Comparison of ENCODE assay signal across 8 cellular contexts in the genomic region with DNA sequence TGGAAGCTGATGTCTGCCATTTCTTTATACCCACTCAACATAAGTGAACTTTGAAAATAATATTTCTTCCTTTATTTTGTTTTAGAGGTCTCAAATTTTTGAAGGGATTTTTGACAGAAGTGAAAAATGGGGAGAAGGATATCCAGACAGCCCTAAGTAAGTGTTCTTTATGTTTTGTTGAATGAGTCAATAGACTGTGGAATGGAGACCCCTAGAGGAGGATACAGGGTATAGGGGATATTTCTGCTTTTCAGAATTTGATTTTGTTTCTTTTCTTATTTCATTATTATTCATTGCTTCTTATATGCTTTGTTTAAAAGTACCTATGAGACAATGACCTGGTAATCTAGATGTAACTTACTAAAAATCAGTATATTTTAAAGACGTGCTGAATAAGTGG. TPM values are rescaled to one million over a fixed set of nuclear protein-coding genes. Genes with fewer than 3 reads are reported as not detected.
DNase-seq lines count a peak whose midpoint lies in the region; ATAC-seq, FAIRE-seq and TF ChIP-seq lines count a peak whose summit lies in the region.

No MANE protein-coding gene starts in this region.

- no peak overlapping the region for H3K4me3 Mint-ChIP-seq in naive thymus-derived CD4-positive, alpha-beta T cell
- H3K4me3 Mint-ChIP-seq in activated T-helper 2 cell treated with anti-CD3 and anti-CD28 coated beads, Interferon-gamma antibody, Interleukin-2, Interleukin-4, amounts not matched to agents 10 μg/mL and 5 μg/mL and 100 μg/mL, durations not matched to agents 14 hours and 24 hours and 36 hours (ENCODE audit: low read depth): no peak overlapping the region
- H3K4me3 Mint-ChIP-seq in activated naive CD8-positive, alpha-beta T cell treated with anti-CD3 and anti-CD28 coated beads for 36 hours: no peak overlapping the region

- intact Hi-C loops in endothelial cell of umbilical vein (cut with micrococcal nuclease): loop anchor here (1.0 to 10.0 kb wide), 7 partner anchors 35 to 502 kb away; a partner anchor contains a TSS
- intact Hi-C loops in naive thymus-derived CD4-positive, alpha-beta T cell (cut with micrococcal nuclease): loop anchor here (1.0 to 10.0 kb wide), 12 partner anchors 33 to 1138 kb away; a partner anchor contains a TSS
- intact Hi-C loops in activated T-helper 2 cell treated with anti-CD3 and anti-CD28 coated beads, Interferon-gamma antibody, Interleukin-2, Interleukin-4, amounts not matched to agents 10 μg/mL and 5 μg/mL and 100 μg/mL, durations not matched to agents 14 hours and 24 hours and 36 hours (cut with micrococcal nuclease): loop anchor here (1.0 kb wide), 1 partner anchor 33 kb away; no protein-coding TSS in a partner anchor

- no peaks in the 10 kb centered on the region for H3K27me3 ChIP-seq in Peyer's patch
- H3K27me3 ChIP-seq in endothelial cell of umbilical vein (ENCODE audit: control insufficient read depth in 2 of 2, insufficient read depth in 2 of 2, low read length in 2 of 2): no peaks in the 10 kb centered on the region
- no peaks in the 10 kb centered on the region for H3K27me3 ChIP-seq in naive thymus-derived CD4-positive, alpha-beta T cell (ENCODE audit: control insufficient read depth in 2 of 2, insufficient read depth in 2 of 2, low read length in 2 of 2)

- H3K9me1 ChIP-seq in endothelial cell of umbilical vein (replicated peaks; ENCODE audit: control insufficient read depth, extremely low read depth, insufficient read depth, low read length): no peaks in the 10 kb centered on the region

- BruUV-seq in endothelial cell of umbilical vein (replicated peaks; lab: Mats Ljungman, UMichigan): no TSS peak

- ATAC-seq in HG03378 (IDR thresholded peaks at IDR 0.05; ENCODE audit: unreplicated experiment): peak; percentile 75
- peak; percentile 76 for ATAC-seq in naive thymus-derived CD4-positive, alpha-beta T cell

- H2AFZ ChIP-seq in endothelial cell of umbilical vein (ENCODE audit: low read depth, low read length): no peak overlapping the region

- H3K36me3 ChIP-seq in Peyer's patch: peaks cover 0 to 23% (median 0%) of the 10 kb centered on the region in 3 donors
- H3K36me3 ChIP-seq in endothelial cell of umbilical vein (ENCODE audit: control insufficient read depth in 2 of 2, extremely low read depth in 1 of 2, insufficient read depth in 2 of 2, low read length in 2 of 2): peaks cover 3 to 10% of the 10 kb centered on the region in 2 experiments
- H3K36me3 ChIP-seq in naive thymus-derived CD4-positive, alpha-beta T cell (ENCODE audit: control insufficient read depth in 2 of 3, insufficient read depth in 3 of 3, low read length in 3 of 3): no peaks in the 10 kb centered on the region

- peaks cover 0 to 1% (median 0%) of the 10 kb centered on the region in 11 donors for H3K9me3 Mint-ChIP-seq in naive thymus-derived CD4-positive, alpha-beta T cell
- no peaks in the 10 kb centered on the region for H3K9me3 Mint-ChIP-seq in activated T-helper 2 cell treated with anti-CD3 and anti-CD28 coated beads, Interferon-gamma antibody, Interleukin-2, Interleukin-4, amounts not matched to agents 10 μg/mL and 5 μg/mL and 100 μg/mL, durations not matched to agents 14 hours and 24 hours and 36 hours
- H3K9me3 Mint-ChIP-seq in activated naive CD8-positive, alpha-beta T cell treated with anti-CD3 and anti-CD28 coated beads for 36 hours: peaks cover 2% of the 10 kb centered on the region

- TF ChIP-seq POLR2A in Peyer's patch (IDR thresholded peaks at IDR 0.05): no peak
- no peak for TF ChIP-seq POLR2A in endothelial cell of umbilical vein (IDR thresholded peaks at IDR 0.05; ENCODE audit: low read depth, low read length)

- H3K9ac ChIP-seq in endothelial cell of umbilical vein (replicated peaks; ENCODE audit: extremely low read depth, insufficient read depth, low read length): no peak overlapping the region

- H3K4me1 ChIP-seq in Peyer's patch (no peaks in the 10 kb centered on the region), endothelial cell of umbilical vein (ENCODE audit: control insufficient read depth, extremely low read depth, insufficient read depth, low read length) (no peaks in the 10 kb centered on the region)
- no peaks in the 10 kb centered on the region for H3K4me1 ChIP-seq in naive thymus-derived CD4-positive, alpha-beta T cell (ENCODE audit: control insufficient read depth in 2 of 2, insufficient read depth in 2 of 2, low read length in 2 of 2)

- peak; percentile 24 to 34 for DNase-seq in NCI-H524 (lab: John Stamatoyannopoulos, UW)
- no peak for DNase-seq in NCI-H524 treated with DMSO at 0.1 percent for 48 hours (lab: John Stamatoyannopoulos, UW)
- DNase-seq in Peyer's patch: no peak
- DNase-seq in endothelial cell of umbilical vein (ENCODE audit: low read depth, low spot score): peak; percentile 42
- peak in 5 of 9 donors; percentile 17 to 36 (median 19) for DNase-seq in naive thymus-derived CD4-positive, alpha-beta T cell
- DNase-seq in activated T-helper 2 cell treated with anti-CD3 and anti-CD28 coated beads, Interferon-gamma antibody, Interleukin-2, Interleukin-4, amounts not matched to agents 10 μg/mL and 5 μg/mL and 100 μg/mL, durations not matched to agents 14 hours and 24 hours and 36 hours (ENCODE audit: low spot score): no peak
- DNase-seq in activated naive CD8-positive, alpha-beta T cell treated with anti-CD3 and anti-CD28 coated beads for 36 hours: no peak

- H4K20me1 ChIP-seq in endothelial cell of umbilical vein (replicated peaks; ENCODE audit: control insufficient read depth, extremely low read depth, insufficient read depth, low read length): no peaks in the 10 kb centered on the region

- H3K4me3 ChIP-seq in Peyer's patch (no peak overlapping the region), endothelial cell of umbilical vein (replicated peaks in 1 of 3; ENCODE audit: insufficient read depth in 1 of 3, low read depth in 1 of 3, low read length in 3 of 3) (no peak overlapping the region)
- H3K4me3 ChIP-seq in naive thymus-derived CD4-positive, alpha-beta T cell (ENCODE audit: low read length): no peak overlapping the region

- H3K36me3 Mint-ChIP-seq in naive thymus-derived CD4-positive, alpha-beta T cell: peaks cover 5 to 41% (median 8%) of the 10 kb centered on the region in 5 donors
- peaks cover 19% of the 10 kb centered on the region for H3K36me3 Mint-ChIP-seq in activated T-helper 2 cell treated with anti-CD3 and anti-CD28 coated beads, Interferon-gamma antibody, Interleukin-2, Interleukin-4, amounts not matched to agents 10 μg/mL and 5 μg/mL and 100 μg/mL, durations not matched to agents 14 hours and 24 hours and 36 hours (ENCODE audit: low read depth)
- peaks cover 3% of the 10 kb centered on the region for H3K36me3 Mint-ChIP-seq in activated naive CD8-positive, alpha-beta T cell treated with anti-CD3 and anti-CD28 coated beads for 36 hours

- POLR2A ChIA-PET in endothelial cell of umbilical vein (lab: Charles Lee): no interaction called here
- POLR2A ChIA-PET in naive thymus-derived CD4-positive, alpha-beta T cell (lab: Charles Lee): interaction anchor here (2.4 kb wide), 1 partner anchor 34 kb away, joined by 10 read pairs; a partner anchor contains a TSS

- H3K27ac Mint-ChIP-seq in naive thymus-derived CD4-positive, alpha-beta T cell: no peak overlapping the region
- no peak overlapping the region for H3K27ac Mint-ChIP-seq in activated T-helper 2 cell treated with anti-CD3 and anti-CD28 coated beads, Interferon-gamma antibody, Interleukin-2, Interleukin-4, amounts not matched to agents 10 μg/mL and 5 μg/mL and 100 μg/mL, durations not matched to agents 14 hours and 24 hours and 36 hours
- no peak overlapping the region for H3K27ac Mint-ChIP-seq in activated naive CD8-positive, alpha-beta T cell treated with anti-CD3 and anti-CD28 coated beads for 36 hours

- no peak for FAIRE-seq in endothelial cell of umbilical vein (lab: Jason Lieb, UNC)

- dilution Hi-C loops in endothelial cell of umbilical vein (cut with MboI; ENCODE audit: extremely low pct_ligation_motif_present, low sequenced_read_pairs): no loop called here

- TF ChIP-seq CTCF in Peyer's patch (IDR thresholded peaks at IDR 0.05) (peak in 5 of 6 experiments; percentile 48 to 64 (median 51)), endothelial cell of umbilical vein (IDR thresholded peaks at IDR 0.05; ENCODE audit: extremely low read depth in 1 of 2, insufficient read depth in 1 of 2, low read depth in 1 of 2, low read length in 2 of 2) (peak; percentile 39 to 50)

- H3K27me3 Mint-ChIP-seq in naive thymus-derived CD4-positive, alpha-beta T cell: no peaks in the 10 kb centered on the region
- H3K27me3 Mint-ChIP-seq in activated T-helper 2 cell treated with anti-CD3 and anti-CD28 coated beads, Interferon-gamma antibody, Interleukin-2, Interleukin-4, amounts not matched to agents 10 μg/mL and 5 μg/mL and 100 μg/mL, durations not matched to agents 14 hours and 24 hours and 36 hours (ENCODE audit: low read depth): no peaks in the 10 kb centered on the region
- H3K27me3 Mint-ChIP-seq in activated naive CD8-positive, alpha-beta T cell treated with anti-CD3 and anti-CD28 coated beads for 36 hours: no peaks in the 10 kb centered on the region

- H3K9me3 ChIP-seq in Peyer's patch (no peaks in the 10 kb centered on the region), endothelial cell of umbilical vein (replicated peaks; ENCODE audit: control insufficient read depth, insufficient read depth, low read length) (no peaks in the 10 kb centered on the region)
- H3K9me3 ChIP-seq in naive thymus-derived CD4-positive, alpha-beta T cell (ENCODE audit: control insufficient read depth in 2 of 3, low read length in 3 of 3): no peaks in the 10 kb centered on the region

- no peak overlapping the region for H3K4me2 ChIP-seq in endothelial cell of umbilical vein (ENCODE audit: insufficient read depth, low read length)

- peaks cover 0 to 12% (median 6%) of the 10 kb centered on the region in 7 donors for H3K4me1 Mint-ChIP-seq in naive thymus-derived CD4-positive, alpha-beta T cell
- H3K4me1 Mint-ChIP-seq in activated T-helper 2 cell treated with anti-CD3 and anti-CD28 coated beads, Interferon-gamma antibody, Interleukin-2, Interleukin-4, amounts not matched to agents 10 μg/mL and 5 μg/mL and 100 μg/mL, durations not matched to agents 14 hours and 24 hours and 36 hours (ENCODE audit: low read depth): peaks cover 2% of the 10 kb centered on the region
- peaks cover 4% of the 10 kb centered on the region for H3K4me1 Mint-ChIP-seq in activated naive CD8-positive, alpha-beta T cell treated with anti-CD3 and anti-CD28 coated beads for 36 hours

- no peaks in the 10 kb centered on the region for H3K79me2 ChIP-seq in endothelial cell of umbilical vein (ENCODE audit: control insufficient read depth, insufficient read depth, low read length)

- CTCF ChIA-PET in endothelial cell of umbilical vein (lab: Charles Lee): interaction anchor here (1.1 to 4.0 kb wide), 19 partner anchors 11 to 427 kb away, joined by 3 to 75 read pairs (median 10); no protein-coding TSS in a partner anchor
- CTCF ChIA-PET in naive thymus-derived CD4-positive, alpha-beta T cell (lab: Charles Lee): interaction anchor here (0.6 to 3.2 kb wide), 9 partner anchors 11 to 186 kb away, joined by 3 to 13 read pairs (median 4); a partner anchor contains a TSS

- H3K27ac ChIP-seq in Peyer's patch (no peak overlapping the region), endothelial cell of umbilical vein (ENCODE audit: insufficient read depth, low read depth, low read length) (no peak overlapping the region)
- H3K27ac ChIP-seq in naive thymus-derived CD4-positive, alpha-beta T cell (ENCODE audit: low read depth, low read length): no peak overlapping the region

RNA-seq across cellular contexts. Expression of a gene that starts 34.4 kb away (rescaled TPM):
- 10 to 100 TPM in 3 of 4 donors, 1 to 10 TPM in 1; 9.9 to 30.1 (median 15.2) TPM for total RNA-seq in Peyer's patch
- 17.9 and 19.8 TPM in 2 replicates for total RNA-seq in endothelial cell of umbilical vein
- 3.5 and 4.5 TPM in 2 replicates for polyA plus RNA-seq in endothelial cell of umbilical vein
- polyA plus RNA-seq in endothelial cell of umbilical vein (2011; cell fraction: cytosol; rRNA removed): 4.7 and 5.1 TPM in 2 replicates
- polyA plus RNA-seq in endothelial cell of umbilical vein (2011; cell fraction: nucleus; rRNA removed): 12.0 and 15.2 TPM in 2 replicates
- polyA plus RNA-seq in endothelial cell of umbilical vein (2012): 9.1 and 11.1 TPM in 2 replicates
- polyA minus RNA-seq in endothelial cell of umbilical vein: 13.5 and 15.6 TPM in 2 replicates
- 3.6 TPM for polyA minus RNA-seq in endothelial cell of umbilical vein (2011; cell fraction: cytosol; rRNA and poly(A)+ RNA removed)
- polyA minus RNA-seq in endothelial cell of umbilical vein (2011; cell fraction: nucleus; rRNA and poly(A)+ RNA removed): 24.1 and 30.1 TPM in 2 replicates
- total RNA-seq in naive thymus-derived CD4-positive, alpha-beta T cell: 10 to 100 TPM in 2 of 5 experiments, 1 to 10 TPM in 3; 7.3 to 14.1 (median 9.3) TPM
- 1 to 10 TPM; 3.3 to 3.5 TPM for polyA plus RNA-seq in naive thymus-derived CD4-positive, alpha-beta T cell
- total RNA-seq in activated T-helper 2 cell treated with anti-CD3 and anti-CD28 coated beads, Interferon-gamma antibody, Interleukin-2, Interleukin-4, amounts not matched to agents 10 μg/mL and 5 μg/mL and 100 μg/mL, durations not matched to agents 14 hours and 24 hours and 36 hours: 10.9 and 11.9 TPM in 2 replicates
- 10 to 100 TPM; 11.7 to 13.2 TPM for total RNA-seq in activated naive CD8-positive, alpha-beta T cell treated with anti-CD3 and anti-CD28 coated beads for 36 hours

RNA-seq across cellular contexts. Expression of a gene that starts 36.1 kb away (rescaled TPM):
- total RNA-seq in Peyer's patch: 1 to 10 TPM; 4.2 to 8.5 (median 6.3) TPM
- total RNA-seq in endothelial cell of umbilical vein: 37.4 and 37.6 TPM in 2 replicates
- 7.2 and 9.8 TPM in 2 replicates for polyA plus RNA-seq in endothelial cell of umbilical vein
- polyA plus RNA-seq in endothelial cell of umbilical vein (2011; cell fraction: cytosol; rRNA removed): 11.2 and 12.3 TPM in 2 replicates
- 6.2 and 8.9 TPM in 2 replicates for polyA plus RNA-seq in endothelial cell of umbilical vein (2011; cell fraction: nucleus; rRNA removed)
- polyA plus RNA-seq in endothelial cell of umbilical vein (2012): 25.2 and 39.1 TPM in 2 replicates
- 18.2 and 18.4 TPM in 2 replicates for polyA minus RNA-seq in endothelial cell of umbilical vein
- 3.6 TPM for polyA minus RNA-seq in endothelial cell of umbilical vein (2011; cell fraction: cytosol; rRNA and poly(A)+ RNA removed)
- polyA minus RNA-seq in endothelial cell of umbilical vein (2011; cell fraction: nucleus; rRNA and poly(A)+ RNA removed): 7.5 and 13.4 TPM in 2 replicates
- total RNA-seq in naive thymus-derived CD4-positive, alpha-beta T cell: 1 to 10 TPM; 4.0 to 6.5 (median 5.3) TPM
- polyA plus RNA-seq in naive thymus-derived CD4-positive, alpha-beta T cell: 1 to 10 TPM; 1.6 TPM
- 8.0 and 10.0 TPM in 2 replicates for total RNA-seq in activated T-helper 2 cell treated with anti-CD3 and anti-CD28 coated beads, Interferon-gamma antibody, Interleukin-2, Interleukin-4, amounts not matched to agents 10 μg/mL and 5 μg/mL and 100 μg/mL, durations not matched to agents 14 hours and 24 hours and 36 hours
- total RNA-seq in activated naive CD8-positive, alpha-beta T cell treated with anti-CD3 and anti-CD28 coated beads for 36 hours: 1 to 10 TPM; 6.9 to 7.0 TPM

Comparison
In these comparisons a context has a peak if more than half of its experiments do, and no peak if none do; other contexts are left out.
1. DNase-seq: peak in NCI-H524 (2 of 2), endothelial cell of umbilical vein (single experiment) and naive thymus-derived CD4-positive, alpha-beta T cell (5 of 9); none in NCI-H524 treated with DMSO at 0.1 percent for 48 hours (single experiment), Peyer's patch (0 of 3), activated T-helper 2 cell treated with anti-CD3 and anti-CD28 coated beads, Interferon-gamma antibody, Interleukin-2, Interleukin-4, amounts not matched to agents 10 μg/mL and 5 μg/mL and 100 μg/mL, durations not matched to agents 14 hours and 24 hours and 36 hours (single experiment) and activated naive CD8-positive, alpha-beta T cell treated with anti-CD3 and anti-CD28 coated beads for 36 hours (single experiment).